In the genomic region with DNA sequence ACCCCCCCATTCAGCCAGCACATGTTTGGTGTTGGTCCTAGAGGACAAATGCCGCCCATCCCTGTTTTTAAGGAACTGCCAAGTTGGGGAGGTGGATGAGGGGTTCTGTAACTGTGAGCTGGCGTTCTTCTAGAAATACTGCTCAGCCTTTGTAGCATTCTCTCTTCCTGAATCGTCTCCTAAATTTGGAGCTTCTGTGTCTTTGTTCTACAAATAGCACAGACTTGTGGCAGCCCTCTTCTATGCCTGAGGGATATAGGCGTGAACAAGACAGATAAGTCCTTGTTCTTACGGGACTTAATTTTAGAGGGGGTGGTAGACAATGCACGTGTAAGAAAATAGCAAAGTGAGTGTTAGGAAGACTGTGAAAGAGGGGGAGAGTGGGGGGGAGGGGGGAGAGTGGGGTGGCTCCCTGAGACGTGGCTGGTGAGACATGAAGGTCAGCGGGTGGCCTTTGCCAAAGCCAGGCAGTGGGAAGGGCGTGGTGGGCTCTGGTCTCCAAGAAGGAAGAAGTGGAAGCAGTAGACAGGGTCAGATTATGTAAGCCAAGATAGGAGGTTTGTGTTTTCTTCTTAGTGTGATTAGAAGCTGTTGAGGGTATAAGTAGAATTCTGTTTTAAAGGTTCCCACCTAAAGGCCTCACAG, we compare ENCODE assay signal across 1 cellular context.
TF ChIP-seq lines count a peak whose summit lies in the region.

No MANE protein-coding gene starts in this region.

TF ChIP-seq in H1, 55 proteins besides CTCF, POLR2A, EP300 and RAD21:
- TF ChIP-seq HDAC2 (IDR thresholded peaks at IDR 0.05; ENCODE audit: borderline replicate concordance in 1 of 2, low read depth in 2 of 2, low read length in 2 of 2) (no peak), GTF2F1 (IDR thresholded peaks at IDR 0.05; ENCODE audit: borderline replicate concordance, low read depth, low read length) (no peak), TAF7 (optimal IDR thresholded peaks at IDR 0.05; ENCODE audit: borderline replicate concordance, low read depth, low read length) (no peak), TCF12 (IDR thresholded peaks at IDR 0.05; ENCODE audit: low read depth, low read length) (no peak), YY1 (IDR thresholded peaks at IDR 0.05; ENCODE audit: low read depth, low read length) (no peak), CREB1 (IDR thresholded peaks at IDR 0.05) (no peak), BCL11A (IDR thresholded peaks at IDR 0.05; ENCODE audit: low read depth in 2 of 2, low read length in 2 of 2) (no peak), SUZ12 (IDR thresholded peaks at IDR 0.05; ENCODE audit: low read length) (no peak), FOSL1 (IDR thresholded peaks at IDR 0.05; ENCODE audit: insufficient read depth, low read depth, low read length) (no peak), ASH2L (IDR thresholded peaks at IDR 0.05; ENCODE audit: low read length) (no peak), SP1 (IDR thresholded peaks at IDR 0.05; ENCODE audit: low read depth, low read length) (no peak), TEAD4 (IDR thresholded peaks at IDR 0.05; ENCODE audit: low read depth, low read length) (no peak), NRF1 (IDR thresholded peaks at IDR 0.05; ENCODE audit: low read depth, low read length) (no peak)
